ENCODE assay signal across 27 cellular contexts in the genomic region with DNA sequence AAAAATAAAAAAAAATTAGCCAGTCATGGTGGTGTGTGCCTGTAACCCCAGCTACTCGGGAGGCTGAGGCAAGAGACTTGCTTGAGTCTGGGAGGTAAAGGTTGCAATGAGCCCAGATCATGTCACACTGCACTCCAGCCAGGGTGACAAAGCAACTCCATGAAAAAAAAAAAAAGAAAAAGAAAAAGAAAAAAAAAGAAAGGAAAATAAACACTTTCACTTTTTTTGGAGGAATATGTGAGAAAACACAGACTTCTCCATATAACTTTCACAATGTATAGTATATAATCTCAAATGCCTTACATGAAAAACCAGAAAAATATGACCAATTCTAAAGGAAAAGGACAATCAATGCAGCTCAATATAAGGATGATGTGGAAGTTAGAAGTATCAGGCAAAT. TPM values are rescaled to one million over a fixed set of nuclear protein-coding genes. Genes with fewer than 3 reads are reported as not detected.
A peak's percentile ranks its signal among the peaks of the same experiment; 100 is the strongest.
DNase-seq lines count a peak whose midpoint lies in the region; ATAC-seq and TF ChIP-seq lines count a peak whose summit lies in the region.
"Had no signal": no experiment of that assay in that cellular context is flagged by ENCODE, and none has a peak within 500 bp of the region (broad histone marks: within the 10 kb centered on the region; RNA-seq: fewer than 3 reads in every experiment).

No MANE protein-coding gene starts in this region.

- CTCF ChIA-PET in activated B cell treated with CpG ODN at 0.5 μM for 24 hours (lab: Charles Lee) = interaction anchor here (0.7 to 1.2 kb wide), 2 partner anchors 24 to 76 kb away, joined by 3 read pairs; no protein-coding TSS in a partner anchor

- peaks cover 15% of the 10 kb centered on the region for H3K36me3 Mint-ChIP-seq in IgD-negative memory B cell
- H3K36me3 Mint-ChIP-seq in activated B cell treated with CpG ODN at 0.5 μM for 24 hours (ENCODE audit: low read depth) = peaks cover 55% of the 10 kb centered on the region
- peaks cover 69% of the 10 kb centered on the region for H3K36me3 Mint-ChIP-seq in stimulated activated memory B cell treated with anti-CD40 and anti-IgM and Interleukin-4, amounts not matched to agents 10 μg/mL and 1 μg/mL and 100 μg/mL, for 72 hours

- POLR2A ChIA-PET in activated B cell treated with CpG ODN at 0.5 μM for 24 hours (lab: Charles Lee) = interaction anchor here (2.5 to 4.1 kb wide), 3 partner anchors 9 to 76 kb away, joined by 15 to 19 read pairs (median 18); partner anchors contain the start of gene CLEC2D

- peaks cover 51 to 65% (median 61%) of the 10 kb centered on the region in 3 donors for H3K4me1 Mint-ChIP-seq in IgD-negative memory B cell
- H3K4me1 Mint-ChIP-seq in activated B cell treated with CpG ODN at 0.5 μM for 24 hours = peaks cover 87% of the 10 kb centered on the region
- peaks cover 63% of the 10 kb centered on the region for H3K4me1 Mint-ChIP-seq in stimulated activated memory B cell treated with anti-CD40 and anti-IgM and Interleukin-4, amounts not matched to agents 10 μg/mL and 1 μg/mL and 100 μg/mL, for 72 hours
- H3K4me1 Mint-ChIP-seq: GM23338, H9 had no signal

- intact Hi-C loops in activated B cell treated with CpG ODN at 0.5 μM for 24 hours (cut with micrococcal nuclease) = no loop called here

- H3K27ac Mint-ChIP-seq in IgD-negative memory B cell = peak overlapping the region; percentile 85 to 94 (median 86)
- H3K27ac Mint-ChIP-seq in activated B cell treated with CpG ODN at 0.5 μM for 24 hours = peak overlapping the region; percentile 96
- peak overlapping the region; percentile 81 for H3K27ac Mint-ChIP-seq in stimulated activated memory B cell treated with anti-CD40 and anti-IgM and Interleukin-4, amounts not matched to agents 10 μg/mL and 1 μg/mL and 100 μg/mL, for 72 hours
- H3K27ac Mint-ChIP-seq: CD4-positive, alpha-beta T cell; GM23338; H9; HFFc6 had no signal

- no peaks in the 10 kb centered on the region for H3K9me3 Mint-ChIP-seq in IgD-negative memory B cell
- H3K9me3 Mint-ChIP-seq in activated B cell treated with CpG ODN at 0.5 μM for 24 hours = peaks cover 2% of the 10 kb centered on the region
- no peaks in the 10 kb centered on the region for H3K9me3 Mint-ChIP-seq in stimulated activated memory B cell treated with anti-CD40 and anti-IgM and Interleukin-4, amounts not matched to agents 10 μg/mL and 1 μg/mL and 100 μg/mL, for 72 hours
- H3K9me3 Mint-ChIP-seq: CD4-positive, alpha-beta T cell; GM23338; H9; HFFc6; T-cell had no signal

- DNase-seq in activated B cell treated with CpG ODN at 0.5 μM for 24 hours (no peak), hippocampal formation (lab: John Stamatoyannopoulos, UW) (no peak)
- DNase-seq: CD4-positive, alpha-beta T cell; COR-L47; DMS53; H9; HFFc6; KBM-7; MM.1S; NCI-H1694 treated with DMSO at 0.1 percent for 48 hours; NCI-H2081; NCI-H226; NCI-H510A; NCI-H748 treated with DMSO at 0.1 percent for 48 hours; NK-92 treated with Interleukin-12 subunit alpha and Interleukin-12 subunit beta, amount 100 ng/mL, for 24 hours; Right ventricle myocardium superior; RPMI8226; T-cell had no signal

- peak overlapping the region; percentile 69 to 85 (median 74) for H3K4me3 Mint-ChIP-seq in IgD-negative memory B cell
- H3K4me3 Mint-ChIP-seq in activated B cell treated with CpG ODN at 0.5 μM for 24 hours = peak overlapping the region; percentile 48
- H3K4me3 Mint-ChIP-seq in stimulated activated memory B cell treated with anti-CD40 and anti-IgM and Interleukin-4, amounts not matched to agents 10 μg/mL and 1 μg/mL and 100 μg/mL, for 72 hours = peak overlapping the region; percentile 82
- H3K4me3 Mint-ChIP-seq: CD4-positive, alpha-beta T cell; GM23338; H9; HFFc6; T-cell had no signal

- TF ChIP-seq CTCF in activated B cell treated with CpG ODN at 0.5 μM for 24 hours (IDR thresholded peaks at IDR 0.05) = no peak

- peak overlapping the region; percentile 67; the same call in 1 of the 2 replicates for H3K4me3 ChIP-seq in GM08714 (ENCODE audit: low read length)
- H3K4me3 ChIP-seq: BLaER1 treated with 17β-estradiol and CSF1 and Interleukin-3, amounts not matched to agents 10 nM and 100 nM; GM23338; SJSA1 had no signal

- ATAC-seq in activated B cell treated with CpG ODN at 0.5 μM for 24 hours (ENCODE audit: low read depth) = no peak
- ATAC-seq in stimulated activated memory B cell treated with anti-CD40 and anti-IgM and Interleukin-4, amounts not matched to agents 10 μg/mL and 1 μg/mL and 100 μg/mL, for 72 hours = no peak
- no peak for ATAC-seq in GM21619 (IDR thresholded peaks at IDR 0.05; ENCODE audit: unreplicated experiment)
- no peak for ATAC-seq in GM19324 (IDR thresholded peaks at IDR 0.05; ENCODE audit: low FRiP score, unreplicated experiment)
- ATAC-seq: GM23338, T-cell had no signal

- no peaks in the 10 kb centered on the region for H3K27me3 Mint-ChIP-seq in IgD-negative memory B cell
- no peaks in the 10 kb centered on the region for H3K27me3 Mint-ChIP-seq in activated B cell treated with CpG ODN at 0.5 μM for 24 hours
- no peaks in the 10 kb centered on the region for H3K27me3 Mint-ChIP-seq in stimulated activated memory B cell treated with anti-CD40 and anti-IgM and Interleukin-4, amounts not matched to agents 10 μg/mL and 1 μg/mL and 100 μg/mL, for 72 hours
- H3K27me3 Mint-ChIP-seq: CD4-positive, alpha-beta T cell had no signal

RNA-seq across cellular contexts. Expression of gene CLECL1, which starts 8.9 kb away (rescaled TPM):
- 168 TPM for polyA plus RNA-seq in IgD-negative memory B cell
- 111 and 115 TPM in 2 replicates for total RNA-seq in activated B cell treated with CpG ODN at 0.5 μM for 24 hours
- total RNA-seq: GM23338, H9, HFFc6, Right ventricle myocardium superior, SJSA1 had no signal
- polyA plus RNA-seq: AG04450, GM23338 had no signal

RNA-seq across cellular contexts. Expression of gene CD69, which starts 36.7 kb away (rescaled TPM):
- polyA plus RNA-seq in IgD-negative memory B cell = 177 TPM
- 23.7 and 26.7 TPM in 2 replicates for total RNA-seq in activated B cell treated with CpG ODN at 0.5 μM for 24 hours
- total RNA-seq: GM23338, H9, HFFc6 had no signal
- polyA plus RNA-seq: AG04450, GM23338 had no signal

RNA-seq across cellular contexts. Expression of gene CLEC2D, which starts 54.5 kb away (rescaled TPM):
- 102 TPM for polyA plus RNA-seq in IgD-negative memory B cell
- total RNA-seq in activated B cell treated with CpG ODN at 0.5 μM for 24 hours = 437 and 492 TPM in 2 replicates
